Comparison of ENCODE assay signal across 1 cellular context in genomic region chr11:33543823-33544222, GRCh38.
TF ChIP-seq lines count a peak whose summit lies in the region.

No MANE protein-coding gene starts in this region.

TF ChIP-seq in GM12891, 5 proteins besides CTCF, POLR2A, EP300 and RAD21:
- no peak for TF ChIP-seq TAF1 (IDR thresholded peaks at IDR 0.05; ENCODE audit: low read depth, low read length)
- TF ChIP-seq POU2F2 (IDR thresholded peaks at IDR 0.05; ENCODE audit: low read depth, low read length), result no peak
- no peak for TF ChIP-seq PAX5 (IDR thresholded peaks at IDR 0.05; ENCODE audit: insufficient read depth, low read length, severe bottlenecking)
- no peak for TF ChIP-seq POLR2AphosphoS5 (IDR thresholded peaks at IDR 0.05; ENCODE audit: low read depth, low read length)
- no peak for TF ChIP-seq SPI1 (IDR thresholded peaks at IDR 0.05; ENCODE audit: low read depth, low read length)
